2 cellular contexts compared by ENCODE assay signal in genomic region chr11:1640076-1640946, GRCh38.
TF ChIP-seq lines count a peak whose summit lies in the region.

No MANE protein-coding gene starts in this region.

TF ChIP-seq in HEK293T, 16 proteins besides CTCF, POLR2A, EP300 and RAD21:
- no peak for TF ChIP-seq FOXA1 (IDR thresholded peaks at IDR 0.05)
- TF ChIP-seq LEF1 (IDR thresholded peaks at IDR 0.05; ENCODE audit: borderline replicate concordance) = no peak
- TF ChIP-seq ELF4 (IDR thresholded peaks at IDR 0.05) = no peak
- TF ChIP-seq PKNOX1 (IDR thresholded peaks at IDR 0.05) = no peak
- TF ChIP-seq BHLHE40 (IDR thresholded peaks at IDR 0.05; ENCODE audit: borderline replicate concordance) = no peak

TF ChIP-seq in endothelial cell of umbilical vein, 7 proteins besides CTCF, POLR2A, EP300 and RAD21:
- TF ChIP-seq MYC (IDR thresholded peaks at IDR 0.05; ENCODE audit: low read depth, low read length) (no peak), MAX (IDR thresholded peaks at IDR 0.05; ENCODE audit: insufficient read depth, insufficient read length) (no peak), EZH2 (IDR thresholded peaks at IDR 0.05; ENCODE audit: borderline replicate concordance, low read depth, low read length, severe bottlenecking) (no peak), GATA2 (IDR thresholded peaks at IDR 0.05; ENCODE audit: insufficient read depth, insufficient read length, low read depth, low read length) (no peak), JUN (IDR thresholded peaks at IDR 0.05; ENCODE audit: borderline replicate concordance, insufficient read depth, insufficient read length, low read depth) (no peak), FOS (IDR thresholded peaks at IDR 0.05; ENCODE audit: borderline replicate concordance, insufficient read depth, low read length) (no peak), POLR2AphosphoS5 (IDR thresholded peaks at IDR 0.05; ENCODE audit: insufficient read depth, low read depth, low read length) (no peak)
